Comparison of ENCODE assay signal across 18 cellular contexts in genomic region chr6:140905050-140905449, GRCh38.
DNase-seq lines count a peak whose midpoint lies in the region; ATAC-seq, FAIRE-seq and TF ChIP-seq lines count a peak whose summit lies in the region.
"Had no signal": no experiment of that assay in that cellular context is flagged by ENCODE, and none has a peak within 500 bp of the region (broad histone marks: within the 10 kb centered on the region; RNA-seq: fewer than 3 reads in every experiment).

No MANE protein-coding gene starts in this region.

- H3K9me3 ChIP-seq in pancreas, result no peaks in the 10 kb centered on the region
- peaks cover 6 to 11% of the 10 kb centered on the region in 2 donors for H3K9me3 ChIP-seq in breast epithelium
- H3K9me3 ChIP-seq: HAP-1 had no signal

- H3K4me3 ChIP-seq in pancreas, result no peak overlapping the region
- no peak overlapping the region for H3K4me3 ChIP-seq in breast epithelium
- H3K4me3 ChIP-seq: GM12878, HAP-1 had no signal

- H3K4me1 ChIP-seq in pancreas (no peaks in the 10 kb centered on the region), breast epithelium (no peaks in the 10 kb centered on the region)
- H3K4me1 ChIP-seq: HAP-1 had no signal

- FAIRE-seq in G401.6 (lab: Jason Lieb, UNC), result peak; percentile 34
- FAIRE-seq in frontal cortex (lab: Jason Lieb, UNC), result peak; percentile 79
- peak; percentile 47 for FAIRE-seq in pancreas (lab: Jason Lieb, UNC)
- FAIRE-seq: GM12878, GM18507, H54 had no signal

- intact Hi-C loops in pancreas (cut with DNase I) (no loop called here), breast epithelium (cut with DNase I; ENCODE audit: low total_unique reads) (no loop called here), posterior cingulate gyrus (cut with DNase I) (no loop called here)

- DNase-seq in frontal cortex (ENCODE audit: low spot score in 2 of 2) (no peak), pancreas (no peak), breast epithelium (ENCODE audit: low spot score in 2 of 2) (no peak), posterior cingulate gyrus (no peak), AG20443 (ENCODE audit: low spot score) (no peak)
- DNase-seq: ACHN; C1 segment of cervical spinal cord; CD4-positive, alpha-beta memory T cell; COR-L47; DMS153; DND-41; GDM1; GOT3 had no signal

- no peak for ATAC-seq in pancreas
- ATAC-seq: GM12878 had no signal

- WGBS in pancreas, 2 donors, result 67 to 87% methylated on average over 1 of the region's 1 CpG

- H3K27ac ChIP-seq in pancreas (no peak overlapping the region), breast epithelium (no peak overlapping the region)

- TF ChIP-seq CTCF in pancreas (IDR thresholded peaks at IDR 0.05) (no peak), breast epithelium (IDR thresholded peaks at IDR 0.05) (no peak)

- H3K36me3 ChIP-seq in pancreas, result no peaks in the 10 kb centered on the region
- no peaks in the 10 kb centered on the region for H3K36me3 ChIP-seq in breast epithelium
- H3K36me3 ChIP-seq: HAP-1 had no signal

- H3K27me3 ChIP-seq in pancreas, result no peaks in the 10 kb centered on the region
- no peaks in the 10 kb centered on the region for H3K27me3 ChIP-seq in breast epithelium

- no peak for TF ChIP-seq POLR2A in breast epithelium (IDR thresholded peaks at IDR 0.05)
